In genomic region chr18:62522178-62522509, GRCh38 we compare ENCODE assay signal across 1 cellular context.
TF ChIP-seq lines count a peak whose summit lies in the region.

No MANE protein-coding gene starts in this region.

TF ChIP-seq in IMR-90, 13 proteins besides CTCF, POLR2A, EP300 and RAD21 (continued from another document):
- no peak for TF ChIP-seq ELK1 (IDR thresholded peaks at IDR 0.05; ENCODE audit: borderline replicate concordance, low read depth, low read length)
- no peak for TF ChIP-seq CHD1 (IDR thresholded peaks at IDR 0.05; ENCODE audit: low read depth, low read length)
- no peak for TF ChIP-seq MAZ (IDR thresholded peaks at IDR 0.05; ENCODE audit: borderline replicate concordance, low read depth, low read length)
- TF ChIP-seq MAFK (IDR thresholded peaks at IDR 0.05; ENCODE audit: low read depth, low read length): no peak
- TF ChIP-seq FOS (IDR thresholded peaks at IDR 0.05; ENCODE audit: low read depth, low read length): no peak
- TF ChIP-seq RFX5 (IDR thresholded peaks at IDR 0.05; ENCODE audit: low read depth, low read length): no peak
- TF ChIP-seq BHLHE40 (IDR thresholded peaks at IDR 0.05; ENCODE audit: low read depth, low read length): no peak
TF ChIP-seq in IMR-90: peak in this region for 0.
